ENCODE assay signal across 1 cellular context in genomic region chr2:60819155-60819862, GRCh38.
TF ChIP-seq lines count a peak whose summit lies in the region.

No MANE protein-coding gene starts in this region.

TF ChIP-seq in SK-N-SH, 30 proteins besides CTCF, POLR2A, EP300 and RAD21 (continued from another document):
- no peak for TF ChIP-seq USF2 (IDR thresholded peaks at IDR 0.05; ENCODE audit: borderline replicate concordance, low read depth, low read length)
